Comparison of ENCODE assay signal across 17 cellular contexts in the genomic region with DNA sequence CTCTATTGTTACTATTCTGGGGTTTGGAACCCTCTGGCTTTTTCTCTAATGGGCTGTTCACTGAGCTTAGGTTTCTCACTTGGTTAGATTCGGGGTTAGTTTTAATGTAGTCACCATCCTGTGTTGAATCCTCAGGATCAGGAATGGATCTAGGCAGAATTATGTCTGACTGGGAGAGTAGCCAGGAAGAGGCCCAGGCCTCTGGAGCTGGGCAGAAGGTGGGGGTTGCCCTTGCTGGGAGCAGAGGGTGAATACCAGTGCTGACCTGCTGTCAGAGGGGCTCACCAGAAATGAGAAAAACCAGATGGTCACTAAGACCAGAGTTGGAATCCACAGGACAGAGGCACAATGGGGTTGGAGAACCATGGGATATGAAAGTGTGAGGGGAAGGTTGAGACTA.
"Had no signal": no experiment of that assay in that cellular context is flagged by ENCODE, and none has a peak within 500 bp of the region (broad histone marks: within the 10 kb centered on the region; RNA-seq: fewer than 3 reads in every experiment).

No MANE protein-coding gene starts in this region.

- H3K36me3 ChIP-seq: brain microvascular endothelial cell, heart right ventricle had no signal

- ATAC-seq: activated T-helper 17 cell treated with anti-CD3 and anti-CD28 coated beads, Interleukin-2, amount 50 U/mL, for 72 hours; esophagus mucosa; foreskin keratinocyte; naive thymus-derived CD8-positive, alpha-beta T cell; psoas muscle; WTC11 had no signal

- H3K4me3 ChIP-seq: dorsolateral prefrontal cortex, heart right ventricle, lung, psoas muscle had no signal

- DNase-seq: activated CD4-positive, alpha-beta T cell treated with anti-CD3 and anti-CD28 coated beads, Interleukin-2, amount 10 ng/mL, durations not matched to agents 24 days and 14 days; activated CD8-positive, alpha-beta memory T cell treated with anti-CD3 and anti-CD28 coated beads for 24 hours; activated naive CD4-positive, alpha-beta T cell treated with anti-CD3 and anti-CD28 coated beads, Interleukin-2, amount 10 ng/mL, durations not matched to agents 7 days and 5 days; amniotic stem cell; brain microvascular endothelial cell; dorsolateral prefrontal cortex; foreskin keratinocyte; heart right ventricle; naive thymus-derived CD8-positive, alpha-beta T cell; stimulated activated CD4-positive, alpha-beta T cell treated with anti-CD3 and anti-CD28 coated beads, Interleukin-2, amount 100 ng/mL, for 48 hours; stimulated activated naive CD4-positive, alpha-beta T cell treated with Interleukin-2 at 50 U/mL for 16 hours; T-helper 1 cell had no signal

- H3K4me1 ChIP-seq: foreskin keratinocyte had no signal

- H3K27ac ChIP-seq: brain microvascular endothelial cell, dorsolateral prefrontal cortex, foreskin keratinocyte, psoas muscle had no signal

- H3K9me3 ChIP-seq: heart right ventricle, psoas muscle had no signal

- H3K27me3 ChIP-seq: brain microvascular endothelial cell, dorsolateral prefrontal cortex, foreskin keratinocyte, heart right ventricle had no signal
